In genomic region chr6:17583811-17584210, GRCh38 we compare ENCODE assay signal across 8 cellular contexts. TPM values are rescaled to one million over a fixed set of nuclear protein-coding genes. Genes with fewer than 3 reads are reported as not detected.
A peak's percentile ranks its signal among the peaks of the same experiment; 100 is the strongest.
DNase-seq lines count a peak whose midpoint lies in the region; ATAC-seq, FAIRE-seq and TF ChIP-seq lines count a peak whose summit lies in the region.

No MANE protein-coding gene starts in this region.

- no peak for TF ChIP-seq RAD21 in A549 (conservative IDR thresholded peaks at IDR 0.05 in 1 of 2, IDR thresholded peaks at IDR 0.05 in 1 of 2)

- no peaks in the 10 kb centered on the region for H3K36me3 ChIP-seq in muscle layer of colon (ENCODE audit: insufficient read depth, low read length)

- TF ChIP-seq EP300 in A549 (IDR thresholded peaks at IDR 0.05) = no peak

- H3K4me2 ChIP-seq in A549 = peak overlapping the region; percentile 53

- H3K27me3 ChIP-seq in muscle layer of colon (ENCODE audit: control insufficient read depth in 1 of 2, insufficient read depth in 2 of 2, low read length in 2 of 2) (no peaks in the 10 kb centered on the region), foreskin keratinocyte (no peaks in the 10 kb centered on the region)

- H3K4me1 ChIP-seq in A549 (peaks cover 5% of the 10 kb centered on the region; the same call in 1 of the 3 replicates), muscle layer of colon (ENCODE audit: insufficient read depth, low read length) (peaks cover 11% of the 10 kb centered on the region), foreskin keratinocyte (peaks cover 5% of the 10 kb centered on the region)

- TF ChIP-seq CTCF in A549 (IDR thresholded peaks at IDR 0.05) (no peak), foreskin keratinocyte (conservative IDR thresholded peaks at IDR 0.05) (no peak)

- H3K9ac ChIP-seq in muscle layer of colon (ENCODE audit: low read length) = no peak overlapping the region

- ATAC-seq in A549 (0 out of 6 replicates have a peak, but pooled peaks of 1 of the 2 experiments have one; percentile 15), foreskin keratinocyte (no peak)

- no peak for FAIRE-seq in A549 (lab: Jason Lieb, UNC)

- POLR2A ChIA-PET in A549 (lab: Yijun Ruan, JAX) = no interaction called here

- DNase-seq in A549 (ENCODE audit: low read depth in 1 of 2, low spot score in 1 of 2) (no peak), LHCN-M2 (ENCODE audit: low read depth) (peak; percentile 51), dermis blood vessel endothelial cell (peak; percentile 80), HuH-7.5 (ENCODE audit: low spot score) (no peak), SW 1271 (lab: John Stamatoyannopoulos, UW) (no peak), foreskin keratinocyte (no peak)
- no peak for DNase-seq in stimulated activated CD4-positive, alpha-beta T cell treated with anti-CD3 and anti-CD28 coated beads, Interleukin-15, amount 100 ng/mL, for 24 hours

- H3K27ac ChIP-seq in A549 = 0 out of 6 replicates have a peak overlapping the region, but pooled peaks have one; percentile 2 to 22
- peak overlapping the region; percentile 61 for H3K27ac ChIP-seq in muscle layer of colon (ENCODE audit: low read depth, low read length)
- no peak overlapping the region for H3K27ac ChIP-seq in foreskin keratinocyte

- 21% methylated on average over 5 of the region's 5 CpGs for WGBS in A549 (ENCODE audit: missing lambda C conversion rate)

- TF ChIP-seq POLR2A in A549 (IDR thresholded peaks at IDR 0.05; ENCODE audit: low read length) = no peak

- H3K4me3 ChIP-seq in A549 (no peak overlapping the region), muscle layer of colon (ENCODE audit: low read depth in 1 of 2, low read length in 2 of 2) (no peak overlapping the region)

- CTCF ChIA-PET in A549 (lab: Yijun Ruan, JAX) = interaction anchor here (0.6 to 2.9 kb wide), 24 partner anchors 8 to 923 kb away, joined by 3 to 35 read pairs (median 3); partner anchors contain the start of gene RBM24

- H3K9me3 ChIP-seq in A549 = no peaks in the 10 kb centered on the region
- no peaks in the 10 kb centered on the region for H3K9me3 ChIP-seq in muscle layer of colon (ENCODE audit: low read length)

TF ChIP-seq in A549, 52 proteins besides CTCF, POLR2A, EP300 and RAD21:
- TF ChIP-seq MYC (IDR thresholded peaks at IDR 0.05; ENCODE audit: borderline replicate concordance, low read length) (no peak), FOSB (CRISPR knock-in tag; IDR thresholded peaks at IDR 0.05) (no peak)

RNA-seq across cellular contexts. Expression of gene FAM8A1, which starts 16.3 kb away (rescaled TPM):
- polyA plus RNA-seq in A549 (2011; rRNA removed) = 7.6 and 9.0 TPM in 2 replicates
- polyA plus RNA-seq in A549 (2012; cell fraction: cytosol; rRNA removed) = 0.96 and 1.6 TPM in 2 replicates
- polyA plus RNA-seq in A549 (2012; cell fraction: nucleus; rRNA removed) = 0.96 and 1.1 TPM in 2 replicates
- polyA plus RNA-seq in A549 (2017; fragmentation: RNase III; extraction: RNeasy Plus Mini Kit Qiagen cat#74134 plus additional on column Dnase treatment) = 4.7 to 5.5 TPM (median 5.5 TPM) in 3 replicates
- 2.0 and 2.3 TPM in 2 replicates for polyA minus RNA-seq in A549 (2011; rRNA and poly(A)+ RNA removed)
- 9.4 and 13.4 TPM in 2 replicates for total RNA-seq in LHCN-M2 (2014; rRNA removed)
- polyA plus RNA-seq in LHCN-M2 (2012) = 4.3 TPM
- 14.5 and 18.9 TPM in 2 replicates for total RNA-seq in dermis blood vessel endothelial cell
- 7.9 and 8.7 TPM in 2 replicates for total RNA-seq in foreskin keratinocyte
- polyA plus RNA-seq in foreskin keratinocyte = 3.1 and 3.5 TPM in 2 replicates

Comparison
In these comparisons a context has a peak if more than half of its experiments do, and no peak if none do; other contexts are left out.
1. DNase-seq: peak in LHCN-M2 (single experiment) and dermis blood vessel endothelial cell (single experiment); none in A549 (0 of 2), stimulated activated CD4-positive, alpha-beta T cell treated with anti-CD3 and anti-CD28 coated beads, Interleukin-15, amount 100 ng/mL, for 24 hours (single experiment), HuH-7.5 (single experiment), SW 1271 (0 of 2) and foreskin keratinocyte (0 of 2).